In the genomic region with DNA sequence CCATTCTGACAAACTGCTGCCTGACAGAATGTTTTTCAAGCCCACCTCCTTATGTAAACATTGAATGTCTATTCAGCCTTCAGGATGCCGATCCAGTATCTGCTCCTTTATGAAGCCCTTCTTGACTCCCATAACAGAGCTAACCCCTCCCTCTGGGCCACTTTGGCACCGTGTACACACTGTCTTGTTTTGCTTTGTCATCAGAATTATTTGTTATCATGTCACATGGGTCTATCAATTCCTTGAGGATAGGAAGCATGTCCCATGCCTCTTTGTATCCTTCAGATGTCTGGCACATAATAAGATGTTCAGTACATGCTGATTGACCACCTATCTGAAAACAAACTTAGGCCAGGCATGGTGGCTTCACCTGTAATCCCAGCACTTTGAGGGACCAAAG, we compare ENCODE assay signal across 25 cellular contexts.
"Had no signal": no experiment of that assay in that cellular context is flagged by ENCODE, and none has a peak within 500 bp of the region (broad histone marks: within the 10 kb centered on the region; RNA-seq: fewer than 3 reads in every experiment).

No MANE protein-coding gene starts in this region.

- H2AFZ ChIP-seq: hepatocyte had no signal

- H3K4me1 ChIP-seq: esophagus muscularis mucosa, gastroesophageal sphincter, left lung, prostate gland, right atrium auricular region, sigmoid colon, spleen, tibial nerve, upper lobe of left lung had no signal

- FAIRE-seq: colon, urothelium cell line had no signal

- ATAC-seq: foreskin keratinocyte; gastroesophageal sphincter; heart left ventricle; left cardiac atrium; left lung; naive thymus-derived CD8-positive, alpha-beta T cell; stimulated activated memory B cell treated with anti-CD40 and anti-IgM and Interleukin-4, amounts not matched to agents 10 μg/mL and 1 μg/mL and 100 μg/mL, for 72 hours; stimulated activated naive CD8-positive, alpha-beta T cell treated with anti-CD3 and anti-CD28 coated beads, Interleukin-15, Interleukin-2, amounts not matched to agents 100 U/mL and 50 U/mL, for 24 hours had no signal

- H3K4me3 ChIP-seq: esophagus muscularis mucosa, gastroesophageal sphincter, heart left ventricle, hepatocyte, left lung, prostate gland, right atrium auricular region, sigmoid colon, spleen, thoracic aorta, tibial nerve, upper lobe of left lung had no signal

- H3K9me3 ChIP-seq: esophagus muscularis mucosa, gastroesophageal sphincter, heart left ventricle, left lung, prostate gland, right atrium auricular region, sigmoid colon, spleen, thoracic aorta, tibial nerve, upper lobe of left lung had no signal

- H3K79me2 ChIP-seq: hepatocyte had no signal

- H3K4me2 ChIP-seq: hepatocyte had no signal

- H3K36me3 ChIP-seq: esophagus muscularis mucosa, gastroesophageal sphincter, heart left ventricle, left lung, prostate gland, right atrium auricular region, sigmoid colon, spleen, thoracic aorta, tibial nerve, upper lobe of left lung had no signal

- H3K27me3 ChIP-seq: foreskin keratinocyte, heart left ventricle, hepatocyte, right atrium auricular region, sigmoid colon, tibial nerve, upper lobe of left lung had no signal

- H3K27ac ChIP-seq: esophagus muscularis mucosa, gastroesophageal sphincter, heart left ventricle, hepatocyte, left lung, prostate gland, right atrium auricular region, sigmoid colon, spleen, thoracic aorta, tibial nerve, upper lobe of left lung had no signal

- DNase-seq: effector CD8-positive, alpha-beta T cell; endodermal cell; foreskin keratinocyte; heart left ventricle; left cardiac atrium; left lung; naive thymus-derived CD8-positive, alpha-beta T cell; nephron progenitor cell; nucleus accumbens; sigmoid colon; spleen; stimulated activated CD4-positive, alpha-beta T cell treated with anti-CD3 and anti-CD28 coated beads, Interleukin-4, amount 100 ng/mL, for 4 hours; stimulated activated naive CD8-positive, alpha-beta T cell treated with anti-CD3 and anti-CD28 coated beads, Interleukin-15, Interleukin-2, amounts not matched to agents 100 U/mL and 50 U/mL, for 24 hours; substantia nigra; upper lobe of left lung had no signal
